Comparison of ENCODE assay signal across 21 cellular contexts in genomic region chr4:3514221-3514780, GRCh38. TPM values are rescaled to one million over a fixed set of nuclear protein-coding genes. Genes with fewer than 3 reads are reported as not detected.
A peak's percentile ranks its signal among the peaks of the same experiment; 100 is the strongest.
DNase-seq lines count a peak whose midpoint lies in the region; ATAC-seq and TF ChIP-seq lines count a peak whose summit lies in the region.
"Had no signal": no experiment of that assay in that cellular context is flagged by ENCODE, and none has a peak within 500 bp of the region (broad histone marks: within the 10 kb centered on the region; RNA-seq: fewer than 3 reads in every experiment).

No MANE protein-coding gene starts in this region.

- H3K27ac ChIP-seq in lower lobe of right lung: no peak overlapping the region
- H3K27ac ChIP-seq: HL-60, Peyer's patch had no signal

- H3K4me3 Mint-ChIP-seq in central memory CD8-positive, alpha-beta T cell: no peak overlapping the region
- H3K4me3 Mint-ChIP-seq in stimulated activated effector memory CD8-positive, alpha-beta T cell treated with anti-CD3 and anti-CD28 coated beads, Interleukin-12 subunit alpha, Interleukin-12 subunit beta, amount 100 ng/mL, for 72 hours: no peak overlapping the region
- H3K4me3 Mint-ChIP-seq: CD14-positive monocyte, HFFc6 had no signal

- H3K4me1 Mint-ChIP-seq in central memory CD8-positive, alpha-beta T cell: no peaks in the 10 kb centered on the region
- H3K4me1 Mint-ChIP-seq in stimulated activated effector memory CD8-positive, alpha-beta T cell treated with anti-CD3 and anti-CD28 coated beads, Interleukin-12 subunit alpha, Interleukin-12 subunit beta, amount 100 ng/mL, for 72 hours: no peaks in the 10 kb centered on the region
- H3K4me1 Mint-ChIP-seq: CD14-positive monocyte had no signal

- intact Hi-C loops in left cardiac atrium (cut with DNase I) (no loop called here), left ventricle myocardium superior (cut with micrococcal nuclease) (no loop called here), lower lobe of right lung (cut with DNase I) (no loop called here)

- no peak overlapping the region for H3K4me3 ChIP-seq in lower lobe of right lung
- H3K4me3 ChIP-seq: Peyer's patch had no signal

- no peaks in the 10 kb centered on the region for H3K4me1 ChIP-seq in lower lobe of right lung
- H3K4me1 ChIP-seq: Peyer's patch had no signal

- peaks cover 49% of the 10 kb centered on the region for H3K36me3 Mint-ChIP-seq in central memory CD8-positive, alpha-beta T cell (ENCODE audit: insufficient read depth)
- peaks cover 70% of the 10 kb centered on the region for H3K36me3 Mint-ChIP-seq in stimulated activated effector memory CD8-positive, alpha-beta T cell treated with anti-CD3 and anti-CD28 coated beads, Interleukin-12 subunit alpha, Interleukin-12 subunit beta, amount 100 ng/mL, for 72 hours

- no peaks in the 10 kb centered on the region for H3K27me3 Mint-ChIP-seq in central memory CD8-positive, alpha-beta T cell

- no peaks in the 10 kb centered on the region for H3K27me3 ChIP-seq in lower lobe of right lung (ENCODE audit: low read depth)
- H3K27me3 ChIP-seq: Peyer's patch had no signal

- no peak for TF ChIP-seq CTCF in lower lobe of right lung (IDR thresholded peaks at IDR 0.05)

- H3K9me3 Mint-ChIP-seq in central memory CD8-positive, alpha-beta T cell: no peaks in the 10 kb centered on the region
- H3K9me3 Mint-ChIP-seq in stimulated activated effector memory CD8-positive, alpha-beta T cell treated with anti-CD3 and anti-CD28 coated beads, Interleukin-12 subunit alpha, Interleukin-12 subunit beta, amount 100 ng/mL, for 72 hours: no peaks in the 10 kb centered on the region
- H3K9me3 Mint-ChIP-seq: HFFc6 had no signal

- peaks cover 89% of the 10 kb centered on the region for H3K36me3 ChIP-seq in lower lobe of right lung

- peak overlapping the region; percentile 49 for H3K27ac Mint-ChIP-seq in central memory CD8-positive, alpha-beta T cell (ENCODE audit: low read depth)
- H3K27ac Mint-ChIP-seq in stimulated activated effector memory CD8-positive, alpha-beta T cell treated with anti-CD3 and anti-CD28 coated beads, Interleukin-12 subunit alpha, Interleukin-12 subunit beta, amount 100 ng/mL, for 72 hours: no peak overlapping the region
- H3K27ac Mint-ChIP-seq: HFFc6 had no signal

- ATAC-seq in left cardiac atrium (no peak), left ventricle myocardium superior (no peak), lower lobe of right lung (no peak), GM21390 (IDR thresholded peaks at IDR 0.05; ENCODE audit: unreplicated experiment) (no peak)
- no peak for ATAC-seq in central memory CD8-positive, alpha-beta T cell (replicated peaks; ENCODE audit: extremely low read depth, poor library complexity, severe bottlenecking)
- ATAC-seq in stimulated activated effector memory CD8-positive, alpha-beta T cell treated with anti-CD3 and anti-CD28 coated beads, Interleukin-12 subunit alpha, Interleukin-12 subunit beta, amount 100 ng/mL, for 72 hours: peak; percentile 51

- no peaks in the 10 kb centered on the region for H3K9me3 ChIP-seq in lower lobe of right lung
- H3K9me3 ChIP-seq: Peyer's patch had no signal

- DNase-seq in left cardiac atrium: peak; percentile 12
- no peak for DNase-seq in left ventricle myocardium superior
- DNase-seq in central memory CD8-positive, alpha-beta T cell (ENCODE audit: low spot score in 2 of 2): no peak
- peak; percentile 39 for DNase-seq in lower lobe of right lung
- no peak for DNase-seq in stimulated activated effector memory CD8-positive, alpha-beta T cell treated with anti-CD3 and anti-CD28 coated beads, Interleukin-12 subunit alpha, Interleukin-12 subunit beta, amount 100 ng/mL, for 72 hours (ENCODE audit: low spot score in 2 of 2)
- DNase-seq in NCI-H510A treated with DMSO at 0.1 percent for 48 hours (lab: John Stamatoyannopoulos, UW): no peak
- no peak for DNase-seq in NCI-H510A (lab: John Stamatoyannopoulos, UW)
- DNase-seq: EL, HFFc6, KBM-7, NCI-H1092, NCI-H1436 treated with DMSO at 0.1 percent for 48 hours, NCI-H1930, NCI-H2227 treated with DMSO at 0.1 percent for 48 hours, NCI-H524, NCI-H774, Peyer's patch had no signal

RNA-seq across cellular contexts. Expression of gene LRPAP1, which starts 17.9 kb away (rescaled TPM):
- total RNA-seq in left cardiac atrium (100 to 1,000 TPM; 226 to 312 TPM), left ventricle myocardium superior (307 TPM), lower lobe of right lung (224 TPM)

RNA-seq across cellular contexts. Expression of gene DOK7, which starts 51.2 kb away (rescaled TPM):
- total RNA-seq in left cardiac atrium: 10 to 100 TPM; 21.5 to 38.2 TPM
- total RNA-seq in left ventricle myocardium superior: 35.5 TPM
- 4.0 TPM for total RNA-seq in lower lobe of right lung
- total RNA-seq: HFFc6, HT1080 had no signal

Comparison
In these comparisons a context has a peak if more than half of its experiments do, and no peak if none do; other contexts are left out.
1. DNase-seq: peak in left cardiac atrium (single experiment) and lower lobe of right lung (single experiment); none in left ventricle myocardium superior (single experiment), central memory CD8-positive, alpha-beta T cell (0 of 2), stimulated activated effector memory CD8-positive, alpha-beta T cell treated with anti-CD3 and anti-CD28 coated beads, Interleukin-12 subunit alpha, Interleukin-12 subunit beta, amount 100 ng/mL, for 72 hours (0 of 2), NCI-H510A treated with DMSO at 0.1 percent for 48 hours (single experiment) and NCI-H510A (single experiment).